Comparison of ENCODE assay signal across 11 cellular contexts in genomic region chr13:21344662-21345176, GRCh38.
DNase-seq lines count a peak whose midpoint lies in the region; ATAC-seq and TF ChIP-seq lines count a peak whose summit lies in the region.
"Had no signal": no experiment of that assay in that cellular context is flagged by ENCODE, and none has a peak within 500 bp of the region (broad histone marks: within the 10 kb centered on the region; RNA-seq: fewer than 3 reads in every experiment).

No MANE protein-coding gene starts in this region.

- TF ChIP-seq CTCF in nephron progenitor cell (IDR thresholded peaks at IDR 0.05): no peak
- TF ChIP-seq CTCF in GM23338 (conservative IDR thresholded peaks at IDR 0.05; ENCODE audit: low read depth in 2 of 2): no peak

- H3K4me3 Mint-ChIP-seq in nephron progenitor cell (no peak overlapping the region), GM23338 (no peak overlapping the region)
- H3K4me3 Mint-ChIP-seq: brain had no signal

- H3K4me2 ChIP-seq in GM23338: no peak overlapping the region

- no peaks in the 10 kb centered on the region for H3K79me2 ChIP-seq in GM23338 (replicated peaks; ENCODE audit: insufficient read depth)

- H3K4me3 ChIP-seq in GM23338: no peak overlapping the region
- H3K4me3 ChIP-seq: GM23248 had no signal

- no peaks in the 10 kb centered on the region for H3K9me2 ChIP-seq in GM23338 (ENCODE audit: insufficient read depth)

- H3K4me1 ChIP-seq in GM23338 (ENCODE audit: insufficient read depth): no peaks in the 10 kb centered on the region

- no peaks in the 10 kb centered on the region for H4K20me1 ChIP-seq in GM23338 (replicated peaks; ENCODE audit: insufficient read depth)

- ATAC-seq in GM18858 (IDR thresholded peaks at IDR 0.05; ENCODE audit: unreplicated experiment): peak; percentile 70
- peak; percentile 62 for ATAC-seq in HG02885 (IDR thresholded peaks at IDR 0.05; ENCODE audit: poor library complexity, unreplicated experiment)
- ATAC-seq in GM23338: no peak; the same call in 2 of the 3 replicates
- ATAC-seq: PC-3 had no signal

- H3K27me3 Mint-ChIP-seq in nephron progenitor cell (ENCODE audit: low read depth, poor library complexity) (peaks cover 7% of the 10 kb centered on the region), GM23338 (ENCODE audit: insufficient read depth, low read depth, poor library complexity) (peaks cover 12% of the 10 kb centered on the region)
- H3K27me3 Mint-ChIP-seq: brain had no signal

- H3F3A ChIP-seq in GM23338 (replicated peaks; ENCODE audit: low read depth): no peaks in the 10 kb centered on the region

- H3K27me3 ChIP-seq in GM23338 (ENCODE audit: insufficient read depth): no peaks in the 10 kb centered on the region

- H3K36me3 Mint-ChIP-seq in nephron progenitor cell (ENCODE audit: low read depth) (no peaks in the 10 kb centered on the region), GM23338 (ENCODE audit: low read depth) (no peaks in the 10 kb centered on the region)
- H3K36me3 Mint-ChIP-seq: brain had no signal

- peaks cover 4% of the 10 kb centered on the region for H3K4me1 Mint-ChIP-seq in nephron progenitor cell
- peaks cover 14% of the 10 kb centered on the region; the same call in 2 of the 3 replicates for H3K4me1 Mint-ChIP-seq in GM23338

- no peaks in the 10 kb centered on the region for H3K36me3 ChIP-seq in GM23338 (ENCODE audit: insufficient read depth)

- peak overlapping the region; percentile 51 for H3K27ac Mint-ChIP-seq in nephron progenitor cell
- H3K27ac Mint-ChIP-seq in GM23338: no peak overlapping the region
- H3K27ac Mint-ChIP-seq: brain had no signal

- no peak overlapping the region for H3K27ac ChIP-seq in GM23338 (ENCODE audit: low read depth)
- H3K27ac ChIP-seq: GM23248 had no signal

- peak; percentile 38 for DNase-seq in activated CD4-positive, alpha-beta T cell treated with anti-CD3 and anti-CD28 coated beads for 48 hours
- DNase-seq in nephron progenitor cell (no peak), pons (ENCODE audit: low spot score) (no peak), GM23338 (ENCODE audit: low spot score) (no peak), NCI-H226 (no peak), NCI-H1092 treated with DMSO at 0.1 percent for 48 hours (lab: John Stamatoyannopoulos, UW) (no peak)
- DNase-seq: GM23248, PC-3 had no signal

- H3K9me3 Mint-ChIP-seq in nephron progenitor cell (no peaks in the 10 kb centered on the region), GM23338 (no peaks in the 10 kb centered on the region)
- H3K9me3 Mint-ChIP-seq: brain had no signal

- H2AFZ ChIP-seq in GM23338: no peak overlapping the region
- H2AFZ ChIP-seq: GM23248 had no signal

TF ChIP-seq in GM23338, 12 proteins besides CTCF, POLR2A, EP300 and RAD21:
- TF ChIP-seq NANOG (IDR thresholded peaks at IDR 0.05; ENCODE audit: borderline replicate concordance): no peak
- TF ChIP-seq REST (IDR thresholded peaks at IDR 0.05; ENCODE audit: unreplicated experiment): no peak
- no peak for TF ChIP-seq STAT1 (IDR thresholded peaks at IDR 0.05; ENCODE audit: unreplicated experiment)
TF ChIP-seq in GM23338: peak in this region for 0.
